In genomic region chr10:37488792-37489657, GRCh38 we compare ENCODE assay signal across 17 cellular contexts.
DNase-seq lines count a peak whose midpoint lies in the region; ATAC-seq, FAIRE-seq and TF ChIP-seq lines count a peak whose summit lies in the region.
"Had no signal": no experiment of that assay in that cellular context is flagged by ENCODE, and none has a peak within 500 bp of the region (broad histone marks: within the 10 kb centered on the region; RNA-seq: fewer than 3 reads in every experiment).

No MANE protein-coding gene starts in this region.

- peak overlapping the region; percentile 83 for H3K4me2 ChIP-seq in OCI-LY3 (ENCODE audit: low read length)

- H3K27me3 ChIP-seq in OCI-LY3 (ENCODE audit: low read depth, low read length) (no peaks in the 10 kb centered on the region), bronchial epithelial cell (ENCODE audit: control insufficient read depth, insufficient read depth, low read length) (no peaks in the 10 kb centered on the region)
- H3K27me3 ChIP-seq: gastrocnemius medialis, sigmoid colon, testis had no signal

- H2AFZ ChIP-seq in OCI-LY3 (ENCODE audit: low read depth, low read length) = peak overlapping the region; percentile 73

- H3K4me3 ChIP-seq in OCI-LY3 (ENCODE audit: low read length) (peak overlapping the region; percentile 58), bronchial epithelial cell (ENCODE audit: low read depth, low read length) (no peak overlapping the region), skin epidermis (no peak overlapping the region), kidney (ENCODE audit: low read length in 2 of 2) (no peak overlapping the region)
- H3K4me3 ChIP-seq: gastrocnemius medialis, sigmoid colon, testis had no signal

- H3K4me1 ChIP-seq in OCI-LY3 (ENCODE audit: low read length) (peaks cover 31% of the 10 kb centered on the region), kidney (ENCODE audit: control insufficient read depth in 1 of 2, insufficient read depth in 1 of 2, low read depth in 1 of 2, low read length in 2 of 2) (no peaks in the 10 kb centered on the region)
- H3K4me1 ChIP-seq: gastrocnemius medialis, sigmoid colon, testis had no signal

- intact Hi-C loops in Right ventricle myocardium inferior (cut with DNase I) = no loop called here
- intact Hi-C loops in kidney (cut with DNase I) = no loop called here

- TF ChIP-seq CTCF in OCI-LY3 (IDR thresholded peaks at IDR 0.05; ENCODE audit: low read depth, low read length) (peak; percentile 21; the same call in 1 of the 2 replicates), bronchial epithelial cell (IDR thresholded peaks at IDR 0.05; ENCODE audit: insufficient read depth, low read length, severe bottlenecking) (no peak), kidney (IDR thresholded peaks at IDR 0.05; ENCODE audit: borderline replicate concordance, extremely low read depth, insufficient read depth) (no peak)

- no peaks in the 10 kb centered on the region for H3K79me2 ChIP-seq in OCI-LY3 (ENCODE audit: low read length)

- H3K36me3 ChIP-seq in OCI-LY3 (replicated peaks; ENCODE audit: low read depth, low read length) (no peaks in the 10 kb centered on the region), bronchial epithelial cell (ENCODE audit: control insufficient read depth, insufficient read depth, low read length) (no peaks in the 10 kb centered on the region), kidney (ENCODE audit: control insufficient read depth in 1 of 2, insufficient read depth in 2 of 2, low read length in 2 of 2) (no peaks in the 10 kb centered on the region)
- H3K36me3 ChIP-seq: gastrocnemius medialis, sigmoid colon had no signal

- H3K27ac ChIP-seq in OCI-LY3 (ENCODE audit: low read length) (peak overlapping the region; percentile 89), skin epidermis (peak overlapping the region in 12 of 21 experiments; percentile 27 to 82 (median 56)), kidney (ENCODE audit: low read depth in 2 of 2, low read length in 2 of 2) (no peak overlapping the region)
- H3K27ac ChIP-seq: gastrocnemius medialis, sigmoid colon, testis had no signal

- no peak for ATAC-seq in GM18511 (IDR thresholded peaks at IDR 0.05; ENCODE audit: unreplicated experiment)
- ATAC-seq in Right ventricle myocardium inferior = no peak
- ATAC-seq: gastrocnemius medialis; naive thymus-derived CD4-positive, alpha-beta T cell had no signal

- H3K9ac ChIP-seq in OCI-LY3 (ENCODE audit: low read length) (peak overlapping the region; percentile 52; the same call in 1 of the 2 replicates), kidney (ENCODE audit: low read length in 2 of 2) (no peak overlapping the region)

- H4K20me1 ChIP-seq in OCI-LY3 (ENCODE audit: insufficient read depth, low read length) = no peaks in the 10 kb centered on the region

- DNase-seq in GOT3 (lab: John Stamatoyannopoulos, UW) = peak; percentile 23
- DNase-seq in bronchial epithelial cell (ENCODE audit: low read depth) = peak; percentile 82
- no peak for DNase-seq in Right ventricle myocardium inferior (ENCODE audit: missing footprints)
- no peak for DNase-seq in kidney
- DNase-seq: cortex of kidney; gastrocnemius medialis; H9; KG1; naive thymus-derived CD4-positive, alpha-beta T cell; NCI-H2029 treated with DMSO at 0.1 percent for 48 hours; sigmoid colon; testis had no signal

- FAIRE-seq in bronchial epithelial cell (lab: Jason Lieb, UNC) (no peak), kidney (lab: Jason Lieb, UNC) (no peak)
- FAIRE-seq: D721Med, islet of Langerhans had no signal

- H3K9me3 ChIP-seq in OCI-LY3 (ENCODE audit: insufficient read depth, low read length) (no peaks in the 10 kb centered on the region), kidney (ENCODE audit: control insufficient read depth in 1 of 2, low read length in 2 of 2) (no peaks in the 10 kb centered on the region)
- H3K9me3 ChIP-seq: gastrocnemius medialis, testis had no signal

Comparison
In these comparisons a context has a peak if more than half of its experiments do, and no peak if none do; other contexts are left out.
1. DNase-seq: peak in GOT3 (single experiment) and bronchial epithelial cell (single experiment); none in Right ventricle myocardium inferior (single experiment) and kidney (single experiment).
2. H3K27ac ChIP-seq: peak in OCI-LY3 (single experiment) and skin epidermis (12 of 21); none in kidney (0 of 2).